Comparison of ENCODE assay signal across 18 cellular contexts in the genomic region with DNA sequence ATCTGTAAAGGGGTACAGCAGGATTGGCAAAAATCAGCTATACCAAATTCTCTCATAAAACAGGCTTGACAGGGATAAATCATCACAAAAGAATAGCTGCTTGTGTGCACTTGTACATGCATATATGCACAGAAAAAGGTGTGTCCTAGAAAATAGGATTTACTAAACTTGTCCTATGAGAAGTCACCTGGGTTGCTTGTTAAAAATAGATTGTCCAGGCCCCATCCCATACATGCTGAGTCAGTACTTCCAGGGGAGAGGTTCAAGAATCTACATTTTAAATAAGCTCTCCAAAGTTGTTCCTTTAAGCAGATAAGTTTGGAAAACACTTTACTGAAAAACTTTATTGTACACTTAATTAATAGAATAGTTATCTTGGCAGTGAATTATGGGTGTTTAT.
DNase-seq lines count a peak whose midpoint lies in the region; ATAC-seq and TF ChIP-seq lines count a peak whose summit lies in the region.
"Had no signal": no experiment of that assay in that cellular context is flagged by ENCODE, and none has a peak within 500 bp of the region (broad histone marks: within the 10 kb centered on the region; RNA-seq: fewer than 3 reads in every experiment).

No MANE protein-coding gene starts in this region.

- DNase-seq in GM23338 (ENCODE audit: low spot score) (no peak), heart right ventricle (no peak), sigmoid colon (no peak), NCI-H1436 (lab: John Stamatoyannopoulos, UW) (no peak), C1 segment of cervical spinal cord (lab: John Stamatoyannopoulos, UW) (no peak)
- DNase-seq: BE2C; CD8-positive, alpha-beta T cell; DMS79 treated with DMSO at 0.1 percent for 48 hours; MV-4-11; NCI-H146; NCI-H2081 treated with DMSO at 0.1 percent for 48 hours; NCI-H345; NCI-H69; Peyer's patch; SHP77 treated with DMSO at 0.1 percent for 48 hours had no signal

- H3K27me3 ChIP-seq in GM23338 (ENCODE audit: insufficient read depth) = no peaks in the 10 kb centered on the region
- H3K27me3 ChIP-seq in KMS-11 (ENCODE audit: insufficient read depth, low read depth) = no peaks in the 10 kb centered on the region
- H3K27me3 ChIP-seq in heart right ventricle = no peaks in the 10 kb centered on the region
- H3K27me3 ChIP-seq in sigmoid colon = no peaks in the 10 kb centered on the region
- H3K27me3 ChIP-seq: BE2C, Peyer's patch had no signal

- intact Hi-C loops in heart right ventricle (cut with DNase I) (no loop called here), sigmoid colon (cut with DNase I) (no loop called here)

- H3K36me3 ChIP-seq in GM23338 (ENCODE audit: insufficient read depth) (no peaks in the 10 kb centered on the region), KMS-11 (ENCODE audit: insufficient read depth) (no peaks in the 10 kb centered on the region), heart right ventricle (peaks cover 0 to 12% (median 0%) of the 10 kb centered on the region in 9 donors), sigmoid colon (no peaks in the 10 kb centered on the region)
- H3K36me3 ChIP-seq: Peyer's patch had no signal

- no peak for TF ChIP-seq POLR2A in sigmoid colon (IDR thresholded peaks at IDR 0.05)

- no peak overlapping the region for H3K4me3 Mint-ChIP-seq in GM23338
- H3K4me3 Mint-ChIP-seq: CD8-positive, alpha-beta T cell; IgD-negative memory B cell had no signal

- no peaks in the 10 kb centered on the region for H3K9me3 Mint-ChIP-seq in GM23338
- H3K9me3 Mint-ChIP-seq: CD8-positive, alpha-beta T cell had no signal

- H2AFZ ChIP-seq in GM23338 = no peak overlapping the region
- no peak overlapping the region for H2AFZ ChIP-seq in KMS-11 (ENCODE audit: low read depth)

- H3F3A ChIP-seq in GM23338 (replicated peaks; ENCODE audit: low read depth) = no peaks in the 10 kb centered on the region

- H3K4me2 ChIP-seq in GM23338 = no peak overlapping the region
- H3K4me2 ChIP-seq in KMS-11 = 0 out of 2 replicates have a peak overlapping the region, but pooled peaks have one; percentile 13

- no peak overlapping the region for H3K27ac ChIP-seq in GM23338 (ENCODE audit: low read depth)
- no peak overlapping the region for H3K27ac ChIP-seq in KMS-11
- peak overlapping the region; percentile 55 to 89 (median 79) for H3K27ac ChIP-seq in heart right ventricle
- H3K27ac ChIP-seq in sigmoid colon = peak overlapping the region in 3 of 4 donors; percentile 42 to 70 (median 56)
- H3K27ac ChIP-seq: Peyer's patch had no signal

- ATAC-seq in GM23338 = no peak
- ATAC-seq in heart right ventricle = peak in 5 of 8 donors; percentile 38 to 79 (median 55)
- no peak for ATAC-seq in GM21515 (IDR thresholded peaks at IDR 0.05; ENCODE audit: unreplicated experiment)
- ATAC-seq: CD8-positive, alpha-beta T cell had no signal

- H3K27ac Mint-ChIP-seq in GM23338 = peak overlapping the region; percentile 85
- H3K27ac Mint-ChIP-seq: CD8-positive, alpha-beta T cell; IgD-negative memory B cell had no signal

- H3K27me3 Mint-ChIP-seq in GM23338 (ENCODE audit: insufficient read depth, low read depth, poor library complexity) = peaks cover 1% of the 10 kb centered on the region
- H3K27me3 Mint-ChIP-seq: IgD-negative memory B cell had no signal

- H3K4me1 ChIP-seq in GM23338 (ENCODE audit: insufficient read depth) (peaks cover 13% of the 10 kb centered on the region; the same call in 1 of the 2 replicates), KMS-11 (ENCODE audit: low read depth, poor library complexity, severe bottlenecking) (peaks cover 17% of the 10 kb centered on the region), heart right ventricle (peaks cover 3 to 49% (median 34%) of the 10 kb centered on the region in 9 donors), sigmoid colon (peaks cover 0 to 55% (median 38%) of the 10 kb centered on the region in 4 donors)
- H3K4me1 ChIP-seq: Peyer's patch had no signal

- no peak overlapping the region for H3K9ac ChIP-seq in KMS-11

- TF ChIP-seq EP300 in sigmoid colon (IDR thresholded peaks at IDR 0.05) = no peak

- H3K9me2 ChIP-seq in GM23338 (ENCODE audit: insufficient read depth) = no peaks in the 10 kb centered on the region

- H3K79me2 ChIP-seq in GM23338 (replicated peaks; ENCODE audit: insufficient read depth) (no peaks in the 10 kb centered on the region), KMS-11 (ENCODE audit: insufficient read depth, low read depth) (no peaks in the 10 kb centered on the region)

- no peaks in the 10 kb centered on the region for H4K20me1 ChIP-seq in GM23338 (replicated peaks; ENCODE audit: insufficient read depth)
- no peaks in the 10 kb centered on the region for H4K20me1 ChIP-seq in KMS-11 (ENCODE audit: insufficient read depth)

- peaks cover 26% of the 10 kb centered on the region for H3K4me1 Mint-ChIP-seq in GM23338
- H3K4me1 Mint-ChIP-seq: IgD-negative memory B cell had no signal

- no peaks in the 10 kb centered on the region for H3K9me3 ChIP-seq in heart right ventricle
- H3K9me3 ChIP-seq in sigmoid colon = no peaks in the 10 kb centered on the region
- H3K9me3 ChIP-seq: BE2C, Peyer's patch had no signal

- no peaks in the 10 kb centered on the region for H3K36me3 Mint-ChIP-seq in GM23338 (ENCODE audit: low read depth)

- no peak overlapping the region for H3K4me3 ChIP-seq in GM23338
- H3K4me3 ChIP-seq in KMS-11 (IDR thresholded peaks at IDR 0.05; ENCODE audit: insufficient read depth, low read depth, low read length) = no peak overlapping the region
- H3K4me3 ChIP-seq in heart right ventricle = no peak overlapping the region
- no peak overlapping the region for H3K4me3 ChIP-seq in sigmoid colon
- H3K4me3 ChIP-seq: Peyer's patch had no signal

- TF ChIP-seq CTCF in GM23338 (conservative IDR thresholded peaks at IDR 0.05; ENCODE audit: low read depth in 2 of 2) (no peak), KMS-11 (conservative IDR thresholded peaks at IDR 0.05; ENCODE audit: low read depth, low read length) (no peak), heart right ventricle (IDR thresholded peaks at IDR 0.05) (no peak), sigmoid colon (IDR thresholded peaks at IDR 0.05) (no peak)

TF ChIP-seq in GM23338, 12 proteins besides CTCF, POLR2A, EP300 and RAD21:
- no peak for TF ChIP-seq CREB1 (CRISPR knock-in tag; IDR thresholded peaks at IDR 0.05; ENCODE audit: low read depth)

Comparison
In these comparisons a context has a peak if more than half of its experiments do, and no peak if none do; other contexts are left out.
1. ATAC-seq: peak in heart right ventricle (5 of 8); none in GM23338 (single experiment) and GM21515 (single experiment).
2. H3K27ac ChIP-seq: peak in heart right ventricle (10 of 10) and sigmoid colon (3 of 4); none in GM23338 (single experiment) and KMS-11 (single experiment).